9 cellular contexts compared by ENCODE assay signal in genomic region chr18:79496978-79497637, GRCh38.
DNase-seq lines count a peak whose midpoint lies in the region; ATAC-seq and TF ChIP-seq lines count a peak whose summit lies in the region.
"Had no signal": no experiment of that assay in that cellular context is flagged by ENCODE, and none has a peak within 500 bp of the region (broad histone marks: within the 10 kb centered on the region; RNA-seq: fewer than 3 reads in every experiment).

No MANE protein-coding gene starts in this region.

- H3K36me3 Mint-ChIP-seq in activated T-cell treated with anti-CD3 and anti-CD28 coated beads, Interleukin-2, amount 50 U/mL, for 4 hours (ENCODE audit: insufficient read depth) = peaks cover 47% of the 10 kb centered on the region

- peak overlapping the region; percentile 4 for H3K27ac ChIP-seq in psoas muscle

- H3K4me3 Mint-ChIP-seq in activated T-cell treated with anti-CD3 and anti-CD28 coated beads, Interleukin-2, amount 50 U/mL, for 4 hours = no peak overlapping the region

- H3K9me3 Mint-ChIP-seq in activated T-cell treated with anti-CD3 and anti-CD28 coated beads, Interleukin-2, amount 50 U/mL, for 4 hours = peaks cover 25% of the 10 kb centered on the region

- peaks cover 16% of the 10 kb centered on the region for H3K4me1 Mint-ChIP-seq in activated T-cell treated with anti-CD3 and anti-CD28 coated beads, Interleukin-2, amount 50 U/mL, for 4 hours (ENCODE audit: low read depth)

- intact Hi-C loops in psoas muscle (cut with DNase I) = no loop called here

- no peaks in the 10 kb centered on the region for H3K4me1 ChIP-seq in psoas muscle

- DNase-seq in LNCaP clone FGC (ENCODE audit: low read depth) (peak; percentile 30), fibroblast of mammary gland (ENCODE audit: low read depth) (peak; percentile 51), psoas muscle (peak in 1 of 2 donors; percentile 53), DMS53 treated with DMSO at 0.1 percent for 48 hours (lab: John Stamatoyannopoulos, UW; ENCODE audit: unreplicated experiment) (no peak), cortex of kidney (lab: John Stamatoyannopoulos, UW) (no peak)
- DNase-seq in stimulated activated naive CD4-positive, alpha-beta T cell treated with Interleukin-2 at 50 U/mL for 16 hours (lab: John Stamatoyannopoulos, UW) = no peak
- no peak for DNase-seq in activated T-cell treated with anti-CD3 and anti-CD28 coated beads, Interleukin-2, amount 50 U/mL, for 4 hours

- WGBS in psoas muscle, 3 donors = 66 to 75% (median 70%) methylated on average over 22 of the region's 22 CpGs

- H3K27me3 Mint-ChIP-seq in activated T-cell treated with anti-CD3 and anti-CD28 coated beads, Interleukin-2, amount 50 U/mL, for 4 hours (ENCODE audit: low read depth) = no peaks in the 10 kb centered on the region

- peaks cover 4% of the 10 kb centered on the region for H3K9me3 ChIP-seq in psoas muscle

- H3K4me3 ChIP-seq in LNCaP clone FGC (ENCODE audit: low read depth, low read length) = no peak overlapping the region
- no peak overlapping the region for H3K4me3 ChIP-seq in fibroblast of mammary gland (ENCODE audit: control insufficient read depth, low read depth, low read length)
- no peak overlapping the region for H3K4me3 ChIP-seq in psoas muscle
- H3K4me3 ChIP-seq: lung had no signal

- TF ChIP-seq CTCF in LNCaP clone FGC (IDR thresholded peaks at IDR 0.05; ENCODE audit: control insufficient read depth, extremely low read depth, insufficient read depth) (no peak), fibroblast of mammary gland (conservative IDR thresholded peaks at IDR 0.05; ENCODE audit: control insufficient read depth, insufficient read depth, low read depth, low read length) (no peak), psoas muscle (IDR thresholded peaks at IDR 0.05) (no peak)

- no peaks in the 10 kb centered on the region for H3K27me3 ChIP-seq in psoas muscle (ENCODE audit: insufficient read depth in 3 of 3, low read length in 2 of 3)

- H3K36me3 ChIP-seq in psoas muscle (ENCODE audit: insufficient read depth in 1 of 2, low read depth in 1 of 2) = peaks cover 0 to 14% of the 10 kb centered on the region in 2 donors

- peak; percentile 34 for ATAC-seq in GM19397 (IDR thresholded peaks at IDR 0.05; ENCODE audit: unreplicated experiment)
- ATAC-seq in psoas muscle = no peak
- no peak for ATAC-seq in activated T-cell treated with anti-CD3 and anti-CD28 coated beads, Interleukin-2, amount 50 U/mL, for 4 hours

Comparison
In these comparisons a context has a peak if more than half of its experiments do, and no peak if none do; other contexts are left out.
1. DNase-seq: peak in LNCaP clone FGC (single experiment) and fibroblast of mammary gland (single experiment); none in DMS53 treated with DMSO at 0.1 percent for 48 hours (single experiment), stimulated activated naive CD4-positive, alpha-beta T cell treated with Interleukin-2 at 50 U/mL for 16 hours (single experiment), cortex of kidney (single experiment) and activated T-cell treated with anti-CD3 and anti-CD28 coated beads, Interleukin-2, amount 50 U/mL, for 4 hours (single experiment).